Comparison of ENCODE assay signal across 17 cellular contexts in the genomic region with DNA sequence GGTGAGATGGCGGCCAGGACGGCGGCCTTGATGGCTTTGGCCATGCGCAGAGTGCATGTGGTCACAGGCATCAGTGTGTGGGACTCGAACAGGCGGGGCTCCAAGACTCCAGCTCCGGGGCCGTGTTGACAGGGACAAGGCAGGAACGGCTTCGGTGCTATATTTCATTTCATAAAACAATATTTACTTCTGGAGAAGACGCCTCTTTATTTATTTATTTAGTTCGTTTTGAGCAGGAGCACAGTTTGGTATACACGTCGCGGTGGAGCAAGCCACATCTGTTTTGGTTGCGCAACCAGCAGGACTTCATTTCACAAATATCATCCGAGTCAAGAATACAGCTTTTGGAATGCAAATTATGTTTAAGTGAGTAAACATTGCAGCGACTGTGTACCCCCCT.
"Had no signal": no experiment of that assay in that cellular context is flagged by ENCODE, and none has a peak within 500 bp of the region (broad histone marks: within the 10 kb centered on the region; RNA-seq: fewer than 3 reads in every experiment).

No MANE protein-coding gene starts in this region.

- H3K9me3 ChIP-seq: colonic mucosa, prostate gland, upper lobe of right lung had no signal

- H3K4me1 ChIP-seq: colonic mucosa, prostate gland, sigmoid colon, upper lobe of right lung had no signal

- DNase-seq: activated CD4-positive, alpha-beta memory T cell treated with anti-CD3 and anti-CD28 coated beads, Interleukin-2, amount 10 ng/mL, durations not matched to agents 7 days and 5 days; activated naive CD4-positive, alpha-beta T cell; activated T-cell treated with anti-CD3 and anti-CD28 coated beads, Interleukin-2, amount 50 U/mL, for 72 hours; colonic mucosa; effector CD8-positive, alpha-beta T cell; immature natural killer cell; mammary epithelial cell; occipital lobe; sigmoid colon; stimulated activated CD4-positive, alpha-beta T cell treated with anti-CD3 and anti-CD28 coated beads, Interleukin-4, amount 100 ng/mL, for 1 hour; stimulated activated CD8-positive, alpha-beta memory T cell treated with anti-CD3 and anti-CD28 coated beads, Interleukin-4, amount 100 ng/mL, for 48 hours; T-helper 9 cell; upper lobe of right lung had no signal

- H3K4me3 ChIP-seq: cardiac muscle cell, colonic mucosa, prostate gland, sigmoid colon, upper lobe of right lung had no signal

- H3K27me3 ChIP-seq: colonic mucosa, upper lobe of right lung had no signal

- H3K27ac ChIP-seq: cardiac muscle cell, colonic mucosa, prostate gland, sigmoid colon, upper lobe of right lung, VCaP had no signal

- ATAC-seq: activated T-cell treated with anti-CD3 and anti-CD28 coated beads, Interleukin-2, amount 50 U/mL, for 72 hours; upper lobe of right lung had no signal

- H3K36me3 ChIP-seq: cardiac muscle cell, colonic mucosa, prostate gland, sigmoid colon, upper lobe of right lung had no signal

- FAIRE-seq: astrocyte had no signal
